Comparison of ENCODE assay signal across 15 cellular contexts in genomic region chr20:62449951-62450815, GRCh38. TPM values are rescaled to one million over a fixed set of nuclear protein-coding genes. Genes with fewer than 3 reads are reported as not detected.
DNase-seq lines count a peak whose midpoint lies in the region; ATAC-seq and TF ChIP-seq lines count a peak whose summit lies in the region.
"Had no signal": no experiment of that assay in that cellular context is flagged by ENCODE, and none has a peak within 500 bp of the region (broad histone marks: within the 10 kb centered on the region; RNA-seq: fewer than 3 reads in every experiment).

No MANE protein-coding gene starts in this region.

- H3K9me3 ChIP-seq in RWPE2 (ENCODE audit: severe bottlenecking) (no peaks in the 10 kb centered on the region), left ventricle myocardium inferior (replicated peaks) (no peaks in the 10 kb centered on the region), sigmoid colon (no peaks in the 10 kb centered on the region), gastrocnemius medialis (no peaks in the 10 kb centered on the region)
- H3K9me3 ChIP-seq: stomach had no signal

- DNase-seq in H7: peak; percentile 74
- DNase-seq in RWPE2 (ENCODE audit: low spot score): no peak
- DNase-seq in left ventricle myocardium inferior: peak; percentile 41
- DNase-seq in NCI-H146 treated with DMSO at 0.1 percent for 48 hours (lab: John Stamatoyannopoulos, UW; ENCODE audit: unreplicated experiment): no peak
- DNase-seq in GM03348 (ENCODE audit: low spot score): no peak
- no peak for DNase-seq in sigmoid colon
- DNase-seq in gastrocnemius medialis: no peak
- DNase-seq: activated CD8-positive, alpha-beta memory T cell treated with anti-CD3 and anti-CD28 coated beads, Interleukin-2, amount 10 ng/mL, durations not matched to agents 7 days and 5 days; effector CD4-positive, alpha-beta T cell; NCI-H2081; nucleus accumbens; stomach had no signal

- in situ Hi-C loops in gastrocnemius medialis (cut with MboI; ENCODE audit: low sequenced_read_pairs in 4 of 4): no loop called here

- ATAC-seq in RWPE2 (ENCODE audit: low read depth): peak; percentile 5; the same call in 2 of the 3 replicates
- no peak for ATAC-seq in gastrocnemius medialis
- ATAC-seq: activated CD8-positive, alpha-beta memory T cell treated with anti-CD3 and anti-CD28 coated beads, Interleukin-2, amount 10 ng/mL, durations not matched to agents 7 days and 5 days; WTC11 had no signal

- TF ChIP-seq EP300 in sigmoid colon (IDR thresholded peaks at IDR 0.05): no peak

- no peak overlapping the region for H3K27ac ChIP-seq in 22Rv1
- no peak overlapping the region for H3K27ac ChIP-seq in RWPE2 (ENCODE audit: poor library complexity, severe bottlenecking)
- no peak overlapping the region for H3K27ac ChIP-seq in left ventricle myocardium inferior (replicated peaks)
- H3K27ac ChIP-seq in sigmoid colon: no peak overlapping the region
- no peak overlapping the region for H3K27ac ChIP-seq in gastrocnemius medialis
- H3K27ac ChIP-seq: stomach had no signal

- WGBS in sigmoid colon, 2 donors: 35 to 72% methylated on average over 28 of the region's 28 CpGs

- H3K4me1 ChIP-seq in RWPE2 (ENCODE audit: insufficient read depth, poor library complexity, severe bottlenecking): no peaks in the 10 kb centered on the region
- H3K4me1 ChIP-seq in left ventricle myocardium inferior: no peaks in the 10 kb centered on the region
- no peaks in the 10 kb centered on the region for H3K4me1 ChIP-seq in sigmoid colon
- no peaks in the 10 kb centered on the region for H3K4me1 ChIP-seq in gastrocnemius medialis

- TF ChIP-seq POLR2A in sigmoid colon (IDR thresholded peaks at IDR 0.05) (no peak), gastrocnemius medialis (IDR thresholded peaks at IDR 0.05) (no peak)

- H3K36me3 ChIP-seq in H7 (replicated peaks; ENCODE audit: control insufficient read depth, insufficient read depth, low read length): no peaks in the 10 kb centered on the region
- H3K36me3 ChIP-seq in RWPE2 (ENCODE audit: low read depth): no peaks in the 10 kb centered on the region
- H3K36me3 ChIP-seq in left ventricle myocardium inferior: no peaks in the 10 kb centered on the region
- H3K36me3 ChIP-seq in sigmoid colon: no peaks in the 10 kb centered on the region
- no peaks in the 10 kb centered on the region for H3K36me3 ChIP-seq in gastrocnemius medialis
- H3K36me3 ChIP-seq: stomach had no signal

- H3K27me3 ChIP-seq in H7 (ENCODE audit: control insufficient read depth, insufficient read depth, low read length): no peaks in the 10 kb centered on the region
- peaks cover 28% of the 10 kb centered on the region for H3K27me3 ChIP-seq in RWPE2 (ENCODE audit: insufficient read depth, poor library complexity, severe bottlenecking)
- peaks cover 80% of the 10 kb centered on the region for H3K27me3 ChIP-seq in left ventricle myocardium inferior (ENCODE audit: low read depth)
- H3K27me3 ChIP-seq in sigmoid colon: peaks cover 0 to 43% (median 13%) of the 10 kb centered on the region in 3 donors
- peaks cover 9 to 16% (median 13%) of the 10 kb centered on the region in 3 donors for H3K27me3 ChIP-seq in gastrocnemius medialis

- peak; percentile 75 for TF ChIP-seq CTCF in 22Rv1 (IDR thresholded peaks at IDR 0.05)
- no peak for TF ChIP-seq CTCF in RWPE2 (IDR thresholded peaks at IDR 0.05; ENCODE audit: poor library complexity, severe bottlenecking)
- no peak for TF ChIP-seq CTCF in left ventricle myocardium inferior (IDR thresholded peaks at IDR 0.05; ENCODE audit: borderline replicate concordance)
- TF ChIP-seq CTCF in sigmoid colon (IDR thresholded peaks at IDR 0.05): no peak
- peak in 2 of 5 experiments; percentile 22 to 40 for TF ChIP-seq CTCF in gastrocnemius medialis (IDR thresholded peaks at IDR 0.05 in 4 of 5, conservative IDR thresholded peaks at IDR 0.05 in 1 of 5)

- H3K4me3 ChIP-seq in H7 (ENCODE audit: insufficient read depth, low read depth, low read length) (no peak overlapping the region), RWPE2 (ENCODE audit: severe bottlenecking) (no peak overlapping the region), left ventricle myocardium inferior (no peak overlapping the region), sigmoid colon (no peak overlapping the region), gastrocnemius medialis (no peak overlapping the region)
- H3K4me3 ChIP-seq: smooth muscle cell, stomach had no signal

- intact Hi-C loops in left ventricle myocardium inferior (cut with micrococcal nuclease): no loop called here
- intact Hi-C loops in sigmoid colon (cut with DNase I): no loop called here
- intact Hi-C loops in gastrocnemius medialis (cut with DNase I; ENCODE audit: low total_unique reads): no loop called here

RNA-seq across cellular contexts. Expression of gene RBBP8NL, which starts 22.8 kb away (rescaled TPM):
- total RNA-seq in H7 (2014; rRNA removed; shearing (Covaris generic)): not detected in 2 replicates
- total RNA-seq in left ventricle myocardium inferior: not detected
- total RNA-seq in sigmoid colon: not detected
- polyA plus RNA-seq in sigmoid colon: 10 to 100 TPM in 1 of 3 donors, 1 to 10 TPM in 2; 4.2 to 12.5 (median 5.4) TPM
- not detected for total RNA-seq in gastrocnemius medialis
- total RNA-seq: activated CD8-positive, alpha-beta memory T cell treated with anti-CD3 and anti-CD28 coated beads, Interleukin-2, amount 10 ng/mL, durations not matched to agents 7 days and 5 days had no signal
- polyA plus RNA-seq: smooth muscle cell had no signal

RNA-seq across cellular contexts. Expression of gene GATA5, which starts 25.6 kb away (rescaled TPM):
- 0.55 and 1.5 TPM in 2 replicates for total RNA-seq in H7 (2014; rRNA removed; shearing (Covaris generic))
- total RNA-seq in left ventricle myocardium inferior (0.69 TPM), sigmoid colon (under 1 TPM in 1 of 4 donors, not detected in 3; 0.36 TPM), gastrocnemius medialis (not detected)
- under 1 TPM in 1 of 3 donors, not detected in 2; 0.03 TPM for polyA plus RNA-seq in sigmoid colon
- total RNA-seq: activated CD8-positive, alpha-beta memory T cell treated with anti-CD3 and anti-CD28 coated beads, Interleukin-2, amount 10 ng/mL, durations not matched to agents 7 days and 5 days had no signal

RNA-seq across cellular contexts. Expression of gene CABLES2, which starts 43.1 kb away (rescaled TPM):
- total RNA-seq in H7 (2014; rRNA removed; shearing (Covaris generic)): 7.7 and 8.3 TPM in 2 replicates
- total RNA-seq in left ventricle myocardium inferior (12.0 TPM), sigmoid colon (1 to 10 TPM; 1.8 to 6.5 (median 4.2) TPM), gastrocnemius medialis (1 to 10 TPM; 3.6 to 9.3 (median 4.2) TPM)
- polyA plus RNA-seq in sigmoid colon: 1 to 10 TPM; 3.5 to 6.9 (median 3.6) TPM

Comparison
In these comparisons a context has a peak if more than half of its experiments do, and no peak if none do; other contexts are left out.
1. DNase-seq: peak in H7 (single experiment) and left ventricle myocardium inferior (single experiment); none in RWPE2 (single experiment), NCI-H146 treated with DMSO at 0.1 percent for 48 hours (single experiment), GM03348 (single experiment), sigmoid colon (single experiment) and gastrocnemius medialis (0 of 2).